8 cellular contexts compared by ENCODE assay signal in genomic region chr18:62425465-62426190, GRCh38.
DNase-seq lines count a peak whose midpoint lies in the region; ATAC-seq and TF ChIP-seq lines count a peak whose summit lies in the region.

No MANE protein-coding gene starts in this region.

- no peak overlapping the region for H3K23ac ChIP-seq in neuronal stem cell (ENCODE audit: low read depth, low read length, poor library complexity)

- H2AK5ac ChIP-seq in neuronal stem cell (ENCODE audit: low read depth, low read length) = no peak overlapping the region

- H3K4me3 ChIP-seq in neuronal stem cell (ENCODE audit: low read length in 2 of 2) = peak overlapping the region in 1 of 2 donors; percentile 34
- H3K4me3 ChIP-seq in upper lobe of right lung = peak overlapping the region; percentile 35

- no CpG with 5 or more reads among the region's 14 CpGs for WGBS in neuronal stem cell (ENCODE audit: extremely low coverage in 2 of 2, insufficient read length in 2 of 2, insufficient replicate concordance in 1 of 2), 2 donors

- H3K4me2 ChIP-seq in neuronal stem cell (ENCODE audit: insufficient read depth, low read length, poor library complexity, severe bottlenecking) = peak overlapping the region; percentile 46

- H3K9me3 ChIP-seq in neuronal stem cell (replicated peaks in 1 of 2; ENCODE audit: control insufficient read depth in 2 of 2, insufficient read depth in 1 of 2, low read depth in 1 of 2, low read length in 2 of 2) (no peaks in the 10 kb centered on the region), upper lobe of right lung (no peaks in the 10 kb centered on the region)

- H4K91ac ChIP-seq in neuronal stem cell (ENCODE audit: low read depth, low read length, poor library complexity) = no peak overlapping the region

- H3K36me3 ChIP-seq in neuronal stem cell (replicated peaks in 1 of 2; ENCODE audit: control insufficient read depth in 2 of 2, insufficient read depth in 2 of 2, low read length in 2 of 2) (no peaks in the 10 kb centered on the region), upper lobe of right lung (no peaks in the 10 kb centered on the region)

- H3K18ac ChIP-seq in neuronal stem cell (ENCODE audit: low read length) = no peak overlapping the region

- intact Hi-C loops in upper lobe of right lung (cut with DNase I) = no loop called here

- no peak overlapping the region for H3K4ac ChIP-seq in neuronal stem cell (ENCODE audit: low read length)

- H3K4me1 ChIP-seq in neuronal stem cell (ENCODE audit: control insufficient read depth in 2 of 2, insufficient read depth in 1 of 2, low read depth in 1 of 2, low read length in 2 of 2) = no peaks in the 10 kb centered on the region
- peaks cover 11% of the 10 kb centered on the region for H3K4me1 ChIP-seq in upper lobe of right lung

- H3K36me3 Mint-ChIP-seq in activated naive CD8-positive, alpha-beta T cell treated with anti-CD3 and anti-CD28 coated beads for 36 hours = peaks cover 4% of the 10 kb centered on the region

- no peaks in the 10 kb centered on the region for H3K79me1 ChIP-seq in neuronal stem cell (ENCODE audit: low read depth, low read length)

- TF ChIP-seq CTCF in upper lobe of right lung (IDR thresholded peaks at IDR 0.05) = peak; percentile 88

- H3K4me1 Mint-ChIP-seq in activated naive CD8-positive, alpha-beta T cell treated with anti-CD3 and anti-CD28 coated beads for 36 hours = peaks cover 26% of the 10 kb centered on the region

- ATAC-seq in GM21786 (IDR thresholded peaks at IDR 0.05; ENCODE audit: unreplicated experiment) (peak; percentile 49), upper lobe of right lung (peak; percentile 98)

- H3K27ac ChIP-seq in neuronal stem cell (replicated peaks; ENCODE audit: low read length) (no peak overlapping the region), upper lobe of right lung (peak overlapping the region; percentile 65)

- no peak overlapping the region for H2BK12ac ChIP-seq in neuronal stem cell (ENCODE audit: low read length)

- peak overlapping the region; percentile 76 for H3K27ac Mint-ChIP-seq in activated naive CD8-positive, alpha-beta T cell treated with anti-CD3 and anti-CD28 coated beads for 36 hours

- no peak overlapping the region for H4K8ac ChIP-seq in neuronal stem cell (ENCODE audit: low read depth, low read length)

- H3K9me3 Mint-ChIP-seq in activated naive CD8-positive, alpha-beta T cell treated with anti-CD3 and anti-CD28 coated beads for 36 hours = peaks cover 7% of the 10 kb centered on the region

- H3K27me3 ChIP-seq in neuronal stem cell (ENCODE audit: control insufficient read depth in 3 of 3, insufficient read depth in 3 of 3, low read depth in 1 of 3, low read length in 3 of 3) (peaks cover 0 to 6% (median 0%) of the 10 kb centered on the region in 3 experiments), upper lobe of right lung (no peaks in the 10 kb centered on the region)

- peak; percentile 93 for DNase-seq in CD1c-positive myeloid dendritic cell (ENCODE audit: extremely low spot score)
- DNase-seq in NCI-H1092 (lab: John Stamatoyannopoulos, UW) = peak; percentile 88
- peak; percentile 77 for DNase-seq in SK-N-DZ (ENCODE audit: low spot score)
- peak; percentile 48 for DNase-seq in activated naive CD8-positive, alpha-beta T cell treated with anti-CD3 and anti-CD28 coated beads for 36 hours
- DNase-seq in globus pallidus (ENCODE audit: low spot score) = peak; percentile 90
- peak; percentile 77 for DNase-seq in neuronal stem cell (ENCODE audit: low spot score)
- DNase-seq in upper lobe of right lung = no peak

- H2BK120ac ChIP-seq in neuronal stem cell (ENCODE audit: low read depth, low read length) = no peak overlapping the region

- no peak overlapping the region for H2BK5ac ChIP-seq in neuronal stem cell (ENCODE audit: low read length)

- H3K14ac ChIP-seq in neuronal stem cell (ENCODE audit: low read length) = no peak overlapping the region

- peak overlapping the region; percentile 81 for H2AFZ ChIP-seq in neuronal stem cell (ENCODE audit: low read length)

- H3K27me3 Mint-ChIP-seq in activated naive CD8-positive, alpha-beta T cell treated with anti-CD3 and anti-CD28 coated beads for 36 hours = no peaks in the 10 kb centered on the region

- no peak overlapping the region for H3K9ac ChIP-seq in neuronal stem cell (ENCODE audit: low read depth, low read length, poor library complexity)

- peak overlapping the region; percentile 48 for H3K4me3 Mint-ChIP-seq in activated naive CD8-positive, alpha-beta T cell treated with anti-CD3 and anti-CD28 coated beads for 36 hours

- H2BK15ac ChIP-seq in neuronal stem cell (ENCODE audit: low read length) = no peak overlapping the region
